ENCODE assay signal across 26 cellular contexts in genomic region chr18:48531082-48531403, GRCh38. TPM values are rescaled to one million over a fixed set of nuclear protein-coding genes. Genes with fewer than 3 reads are reported as not detected.
"Had no signal": no experiment of that assay in that cellular context is flagged by ENCODE, and none has a peak within 500 bp of the region (broad histone marks: within the 10 kb centered on the region; RNA-seq: fewer than 3 reads in every experiment).

No MANE protein-coding gene starts in this region.

- H3K27me3 ChIP-seq: dorsolateral prefrontal cortex, gastrocnemius medialis, heart left ventricle, hepatocyte, neural progenitor cell, testis, tibial artery, upper lobe of left lung had no signal

- H3K4me3 Mint-ChIP-seq: memory B cell; naive thymus-derived CD4-positive, alpha-beta T cell; nephron; neural progenitor cell; stimulated activated memory B cell treated with anti-CD40 and anti-IgM and Interleukin-4, amounts not matched to agents 10 μg/mL and 1 μg/mL and 100 μg/mL, for 72 hours had no signal

- H3K9me3 ChIP-seq: gastrocnemius medialis, heart left ventricle, testis, tibial artery, upper lobe of left lung had no signal

- H3K4me1 Mint-ChIP-seq: memory B cell, nephron had no signal

- H3K4me1 ChIP-seq: gastrocnemius medialis, tibial artery, upper lobe of left lung had no signal

- H3K36me3 Mint-ChIP-seq: memory B cell; naive thymus-derived CD4-positive, alpha-beta T cell; neural progenitor cell; stimulated activated memory B cell treated with anti-CD40 and anti-IgM and Interleukin-4, amounts not matched to agents 10 μg/mL and 1 μg/mL and 100 μg/mL, for 72 hours had no signal

- H3K79me2 ChIP-seq: hepatocyte, parathyroid adenoma had no signal

- H2AFZ ChIP-seq: hepatocyte, neural progenitor cell had no signal

- ATAC-seq: gastrocnemius medialis; left lobe of liver; naive thymus-derived CD4-positive, alpha-beta T cell; sciatic nerve; stimulated activated memory B cell treated with anti-CD40 and anti-IgM and Interleukin-4, amounts not matched to agents 10 μg/mL and 1 μg/mL and 100 μg/mL, for 72 hours; stimulated activated naive CD8-positive, alpha-beta T cell treated with anti-CD3 and anti-CD28 coated beads, Interleukin-15, Interleukin-2, amounts not matched to agents 100 U/mL and 50 U/mL, for 24 hours had no signal

- H3K9ac ChIP-seq: neural progenitor cell, parathyroid adenoma had no signal

- FAIRE-seq: colon, kidney, urothelium cell line had no signal

- H3K4me3 ChIP-seq: dorsolateral prefrontal cortex, gastrocnemius medialis, heart left ventricle, hepatocyte, lung, neural progenitor cell, testis, tibial artery, upper lobe of left lung had no signal

- H3K27ac Mint-ChIP-seq: memory B cell; naive thymus-derived CD4-positive, alpha-beta T cell; nephron; neural progenitor cell; progenitor cell of endocrine pancreas; stimulated activated memory B cell treated with anti-CD40 and anti-IgM and Interleukin-4, amounts not matched to agents 10 μg/mL and 1 μg/mL and 100 μg/mL, for 72 hours had no signal

- H3K9me3 Mint-ChIP-seq: memory B cell; nephron; neural progenitor cell; stimulated activated memory B cell treated with anti-CD40 and anti-IgM and Interleukin-4, amounts not matched to agents 10 μg/mL and 1 μg/mL and 100 μg/mL, for 72 hours had no signal

- H3K27ac ChIP-seq: dorsolateral prefrontal cortex, gastrocnemius medialis, hepatocyte, neural progenitor cell, testis, tibial artery, upper lobe of left lung had no signal

- H3K36me3 ChIP-seq: gastrocnemius medialis, heart left ventricle, neural progenitor cell, tibial artery, upper lobe of left lung had no signal

- DNase-seq: dorsolateral prefrontal cortex; effector CD4-positive, alpha-beta T cell; foreskin fibroblast; gastrocnemius medialis; heart left ventricle; kidney; midbrain; naive thymus-derived CD4-positive, alpha-beta T cell; stimulated activated CD4-positive, alpha-beta T cell treated with anti-CD3 and anti-CD28 coated beads, Interleukin-4, amount 100 ng/mL, for 24 hours; stimulated activated naive CD8-positive, alpha-beta T cell treated with anti-CD3 and anti-CD28 coated beads, Interleukin-15, Interleukin-2, amounts not matched to agents 100 U/mL and 50 U/mL, for 24 hours; substantia nigra; testis; tibial artery; upper lobe of left lung had no signal

- H3K4me2 ChIP-seq: hepatocyte, neural progenitor cell had no signal

RNA-seq across cellular contexts. Expression of gene CTIF, which starts 7.8 kb away (rescaled TPM):
- polyA plus RNA-seq: naive thymus-derived CD4-positive, alpha-beta T cell had no signal
